In genomic region chr17:6599364-6599763, GRCh38 we compare ENCODE assay signal across 13 cellular contexts. TPM values are rescaled to one million over a fixed set of nuclear protein-coding genes. Genes with fewer than 3 reads are reported as not detected.
DNase-seq lines count a peak whose midpoint lies in the region; ATAC-seq and TF ChIP-seq lines count a peak whose summit lies in the region.
"Had no signal": no experiment of that assay in that cellular context is flagged by ENCODE, and none has a peak within 500 bp of the region (broad histone marks: within the 10 kb centered on the region; RNA-seq: fewer than 3 reads in every experiment).

No MANE protein-coding gene starts in this region.

- no peak for ATAC-seq in GM21528 (IDR thresholded peaks at IDR 0.05; ENCODE audit: low FRiP score, unreplicated experiment)
- ATAC-seq: activated naive CD4-positive, alpha-beta T cell treated with anti-CD3 and anti-CD28 coated beads, Interleukin-2, amount 50 U/mL, for 72 hours; effector memory CD8-positive, alpha-beta T cell; natural killer cell had no signal

- peak overlapping the region; percentile 39 for H3K27ac ChIP-seq in SJSA1
- H3K27ac ChIP-seq in prostate gland = peak overlapping the region; percentile 2 to 41

- intact Hi-C loops in prostate gland (cut with DNase I) = no loop called here

- H3K36me3 ChIP-seq in SJSA1 (peaks cover 63% of the 10 kb centered on the region), prostate gland (peaks cover 0 to 6% of the 10 kb centered on the region in 2 donors)

- H3K27me3 ChIP-seq in SJSA1 (replicated peaks) (no peaks in the 10 kb centered on the region), prostate gland (replicated peaks; ENCODE audit: insufficient read depth) (no peaks in the 10 kb centered on the region)

- H3K4me3 ChIP-seq in SJSA1 = no peak overlapping the region
- no peak overlapping the region for H3K4me3 ChIP-seq in prostate gland

- in situ Hi-C loops in G401 (cut with HindIII; ENCODE audit: low sequenced_read_pairs) = no loop called here
- in situ Hi-C loops in ACHN (cut with HindIII; ENCODE audit: low pct_ligation_motif_present, low pct_unique_long_range_greater_than_20kb, low sequenced_read_pairs) = no loop called here

- H3K9me3 ChIP-seq in SJSA1 (replicated peaks) (no peaks in the 10 kb centered on the region), prostate gland (no peaks in the 10 kb centered on the region)

- peak; percentile 5 for DNase-seq in G401 (ENCODE audit: low spot score)
- DNase-seq in SJSA1 (ENCODE audit: low read depth in 1 of 2, low spot score in 2 of 2) = peak in 1 of 2 experiments; percentile 36
- DNase-seq in foreskin melanocyte = peak; percentile 35
- DNase-seq in prostate gland (ENCODE audit: low spot score) = no peak
- DNase-seq in HuH-7.5 (ENCODE audit: low spot score) = no peak
- no peak for DNase-seq in ACHN
- no peak for DNase-seq in NK-92 (lab: John Stamatoyannopoulos, UW; ENCODE audit: unreplicated experiment)
- DNase-seq: effector memory CD8-positive, alpha-beta T cell; natural killer cell; NCI-H2171; stimulated activated CD4-positive, alpha-beta T cell treated with anti-CD3 and anti-CD28 coated beads, Interleukin-1b, Interleukin-23, amount 100 ng/mL, for 48 hours had no signal

- TF ChIP-seq POLR2A in prostate gland (IDR thresholded peaks at IDR 0.05) = no peak

- H3K4me1 ChIP-seq in SJSA1 (replicated peaks) (peaks cover 39% of the 10 kb centered on the region), prostate gland (replicated peaks) (no peaks in the 10 kb centered on the region)

- TF ChIP-seq CTCF in prostate gland (IDR thresholded peaks at IDR 0.05) = no peak

RNA-seq across cellular contexts. Expression of gene KIAA0753, which starts 41.1 kb away (rescaled TPM):
- 16.7 and 17.2 TPM in 2 replicates for total RNA-seq in G401 (2014; rRNA removed; shearing (Covaris generic))
- total RNA-seq in SJSA1 (2014; rRNA removed; shearing (Covaris generic)) = 10.0 and 14.7 TPM in 2 replicates
- total RNA-seq in prostate gland = 10 to 100 TPM; 17.2 to 28.3 TPM

RNA-seq across cellular contexts. Expression of gene TXNDC17, which starts 41.5 kb away (rescaled TPM):
- 147 and 228 TPM in 2 replicates for total RNA-seq in G401 (2014; rRNA removed; shearing (Covaris generic))
- 226 and 331 TPM in 2 replicates for total RNA-seq in SJSA1 (2014; rRNA removed; shearing (Covaris generic))
- 100 to 1,000 TPM; 111 to 220 TPM for total RNA-seq in prostate gland

RNA-seq across cellular contexts. Expression of gene PITPNM3, which starts 43.0 kb away (rescaled TPM):
- total RNA-seq in G401 (2014; rRNA removed; shearing (Covaris generic)) = 0.92 and 2.1 TPM in 2 replicates
- total RNA-seq in SJSA1 (2014; rRNA removed; shearing (Covaris generic)) = 6.0 and 8.6 TPM in 2 replicates
- total RNA-seq in prostate gland = 1 to 10 TPM; 5.3 to 7.9 TPM

RNA-seq across cellular contexts. Expression of gene MED31, which starts 52.0 kb away (rescaled TPM):
- total RNA-seq in G401 (2014; rRNA removed; shearing (Covaris generic)) = 16.4 and 27.2 TPM in 2 replicates
- 12.8 and 47.9 TPM in 2 replicates for total RNA-seq in SJSA1 (2014; rRNA removed; shearing (Covaris generic))
- total RNA-seq in prostate gland = 10 to 100 TPM in 1 of 2 donors, 1 to 10 TPM in 1; 8.3 to 10.7 TPM

RNA-seq across cellular contexts. Expression of gene C17orf100, which starts 52.2 kb away (rescaled TPM):
- total RNA-seq in G401 (2014; rRNA removed; shearing (Covaris generic)) = 2.5 and 2.8 TPM in 2 replicates
- 0.84 and 0.88 TPM in 2 replicates for total RNA-seq in SJSA1 (2014; rRNA removed; shearing (Covaris generic))
- total RNA-seq in prostate gland = 1 to 10 TPM; 3.5 to 6.1 TPM

Comparison
In these comparisons a context has a peak if more than half of its experiments do, and no peak if none do; other contexts are left out.
1. DNase-seq: peak in G401 (single experiment) and foreskin melanocyte (single experiment); none in prostate gland (single experiment), HuH-7.5 (single experiment), ACHN (single experiment) and NK-92 (single experiment).